Comparison of ENCODE assay signal across 1 cellular context in genomic region chr1:58089898-58090535, GRCh38.
TF ChIP-seq lines count a peak whose summit lies in the region.

No MANE protein-coding gene starts in this region.

TF ChIP-seq in GM23338, 12 proteins besides CTCF, POLR2A, EP300 and RAD21 (continued from another document):
- TF ChIP-seq, protein P1, sequence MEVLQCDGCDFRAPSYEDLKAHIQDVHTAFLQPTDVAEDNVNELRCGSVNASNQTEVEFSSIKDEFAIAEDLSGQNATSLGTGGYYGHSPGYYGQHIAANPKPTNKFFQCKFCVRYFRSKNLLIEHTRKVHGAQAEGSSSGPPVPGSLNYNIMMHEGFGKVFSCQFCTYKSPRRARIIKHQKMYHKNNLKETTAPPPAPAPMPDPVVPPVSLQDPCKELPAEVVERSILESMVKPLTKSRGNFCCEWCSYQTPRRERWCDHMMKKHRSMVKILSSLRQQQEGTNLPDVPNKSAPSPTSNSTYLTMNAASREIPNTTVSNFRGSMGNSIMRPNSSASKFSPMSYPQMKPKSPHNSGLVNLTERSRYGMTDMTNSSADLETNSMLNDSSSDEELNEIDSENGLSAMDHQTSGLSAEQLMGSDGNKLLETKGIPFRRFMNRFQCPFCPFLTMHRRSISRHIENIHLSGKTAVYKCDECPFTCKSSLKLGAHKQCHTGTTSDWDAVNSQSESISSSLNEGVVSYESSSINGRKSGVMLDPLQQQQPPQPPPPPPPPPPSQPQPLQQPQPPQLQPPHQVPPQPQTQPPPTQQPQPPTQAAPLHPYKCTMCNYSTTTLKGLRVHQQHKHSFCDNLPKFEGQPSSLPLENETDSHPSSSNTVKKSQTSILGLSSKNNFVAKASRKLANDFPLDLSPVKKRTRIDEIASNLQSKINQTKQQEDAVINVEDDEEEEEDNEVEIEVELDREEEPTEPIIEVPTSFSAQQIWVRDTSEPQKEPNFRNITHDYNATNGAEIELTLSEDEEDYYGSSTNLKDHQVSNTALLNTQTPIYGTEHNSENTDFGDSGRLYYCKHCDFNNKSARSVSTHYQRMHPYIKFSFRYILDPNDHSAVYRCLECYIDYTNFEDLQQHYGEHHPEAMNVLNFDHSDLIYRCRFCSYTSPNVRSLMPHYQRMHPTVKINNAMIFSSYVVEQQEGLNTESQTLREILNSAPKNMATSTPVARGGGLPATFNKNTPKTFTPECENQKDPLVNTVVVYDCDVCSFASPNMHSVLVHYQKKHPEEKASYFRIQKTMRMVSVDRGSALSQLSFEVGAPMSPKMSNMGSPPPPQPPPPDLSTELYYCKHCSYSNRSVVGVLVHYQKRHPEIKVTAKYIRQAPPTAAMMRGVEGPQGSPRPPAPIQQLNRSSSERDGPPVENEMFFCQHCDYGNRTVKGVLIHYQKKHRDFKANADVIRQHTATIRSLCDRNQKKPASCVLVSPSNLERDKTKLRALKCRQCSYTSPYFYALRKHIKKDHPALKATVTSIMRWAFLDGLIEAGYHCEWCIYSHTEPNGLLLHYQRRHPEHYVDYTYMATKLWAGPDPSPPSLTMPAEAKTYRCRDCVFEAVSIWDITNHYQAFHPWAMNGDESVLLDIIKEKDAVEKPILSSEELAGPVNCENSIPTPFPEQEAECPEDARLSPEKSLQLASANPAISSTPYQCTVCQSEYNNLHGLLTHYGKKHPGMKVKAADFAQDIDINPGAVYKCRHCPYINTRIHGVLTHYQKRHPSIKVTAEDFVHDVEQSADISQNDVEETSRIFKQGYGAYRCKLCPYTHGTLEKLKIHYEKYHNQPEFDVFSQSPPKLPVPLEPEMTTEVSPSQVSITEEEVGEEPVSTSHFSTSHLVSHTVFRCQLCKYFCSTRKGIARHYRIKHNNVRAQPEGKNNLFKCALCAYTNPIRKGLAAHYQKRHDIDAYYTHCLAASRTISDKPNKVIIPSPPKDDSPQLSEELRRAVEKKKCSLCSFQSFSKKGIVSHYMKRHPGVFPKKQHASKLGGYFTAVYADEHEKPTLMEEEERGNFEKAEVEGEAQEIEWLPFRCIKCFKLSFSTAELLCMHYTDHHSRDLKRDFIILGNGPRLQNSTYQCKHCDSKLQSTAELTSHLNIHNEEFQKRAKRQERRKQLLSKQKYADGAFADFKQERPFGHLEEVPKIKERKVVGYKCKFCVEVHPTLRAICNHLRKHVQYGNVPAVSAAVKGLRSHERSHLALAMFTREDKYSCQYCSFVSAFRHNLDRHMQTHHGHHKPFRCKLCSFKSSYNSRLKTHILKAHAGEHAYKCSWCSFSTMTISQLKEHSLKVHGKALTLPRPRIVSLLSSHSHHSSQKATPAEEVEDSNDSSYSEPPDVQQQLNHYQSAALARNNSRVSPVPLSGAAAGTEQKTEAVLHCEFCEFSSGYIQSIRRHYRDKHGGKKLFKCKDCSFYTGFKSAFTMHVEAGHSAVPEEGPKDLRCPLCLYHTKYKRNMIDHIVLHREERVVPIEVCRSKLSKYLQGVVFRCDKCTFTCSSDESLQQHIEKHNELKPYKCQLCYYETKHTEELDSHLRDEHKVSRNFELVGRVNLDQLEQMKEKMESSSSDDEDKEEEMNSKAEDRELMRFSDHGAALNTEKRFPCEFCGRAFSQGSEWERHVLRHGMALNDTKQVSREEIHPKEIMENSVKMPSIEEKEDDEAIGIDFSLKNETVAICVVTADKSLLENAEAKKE (CRISPR knock-in tag; IDR thresholded peaks at IDR 0.05) = no peak
- no peak for TF ChIP-seq ZNF331 (CRISPR knock-in tag; IDR thresholded peaks at IDR 0.05; ENCODE audit: low read depth)
- TF ChIP-seq EZH2 (IDR thresholded peaks at IDR 0.05; ENCODE audit: low read depth, unreplicated experiment) = no peak
- no peak for TF ChIP-seq ZNF114 (CRISPR knock-in tag; IDR thresholded peaks at IDR 0.05)
- TF ChIP-seq CREB1 (CRISPR knock-in tag; IDR thresholded peaks at IDR 0.05; ENCODE audit: low read depth) = no peak
- TF ChIP-seq, protein P2, sequence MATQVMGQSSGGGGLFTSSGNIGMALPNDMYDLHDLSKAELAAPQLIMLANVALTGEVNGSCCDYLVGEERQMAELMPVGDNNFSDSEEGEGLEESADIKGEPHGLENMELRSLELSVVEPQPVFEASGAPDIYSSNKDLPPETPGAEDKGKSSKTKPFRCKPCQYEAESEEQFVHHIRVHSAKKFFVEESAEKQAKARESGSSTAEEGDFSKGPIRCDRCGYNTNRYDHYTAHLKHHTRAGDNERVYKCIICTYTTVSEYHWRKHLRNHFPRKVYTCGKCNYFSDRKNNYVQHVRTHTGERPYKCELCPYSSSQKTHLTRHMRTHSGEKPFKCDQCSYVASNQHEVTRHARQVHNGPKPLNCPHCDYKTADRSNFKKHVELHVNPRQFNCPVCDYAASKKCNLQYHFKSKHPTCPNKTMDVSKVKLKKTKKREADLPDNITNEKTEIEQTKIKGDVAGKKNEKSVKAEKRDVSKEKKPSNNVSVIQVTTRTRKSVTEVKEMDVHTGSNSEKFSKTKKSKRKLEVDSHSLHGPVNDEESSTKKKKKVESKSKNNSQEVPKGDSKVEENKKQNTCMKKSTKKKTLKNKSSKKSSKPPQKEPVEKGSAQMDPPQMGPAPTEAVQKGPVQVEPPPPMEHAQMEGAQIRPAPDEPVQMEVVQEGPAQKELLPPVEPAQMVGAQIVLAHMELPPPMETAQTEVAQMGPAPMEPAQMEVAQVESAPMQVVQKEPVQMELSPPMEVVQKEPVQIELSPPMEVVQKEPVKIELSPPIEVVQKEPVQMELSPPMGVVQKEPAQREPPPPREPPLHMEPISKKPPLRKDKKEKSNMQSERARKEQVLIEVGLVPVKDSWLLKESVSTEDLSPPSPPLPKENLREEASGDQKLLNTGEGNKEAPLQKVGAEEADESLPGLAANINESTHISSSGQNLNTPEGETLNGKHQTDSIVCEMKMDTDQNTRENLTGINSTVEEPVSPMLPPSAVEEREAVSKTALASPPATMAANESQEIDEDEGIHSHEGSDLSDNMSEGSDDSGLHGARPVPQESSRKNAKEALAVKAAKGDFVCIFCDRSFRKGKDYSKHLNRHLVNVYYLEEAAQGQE (IDR thresholded peaks at IDR 0.05; ENCODE audit: unreplicated experiment) = no peak
- no peak for TF ChIP-seq NANOG (IDR thresholded peaks at IDR 0.05; ENCODE audit: borderline replicate concordance)
- no peak for TF ChIP-seq ETS1 (IDR thresholded peaks at IDR 0.05)
- TF ChIP-seq POLR2AphosphoS5 (IDR thresholded peaks at IDR 0.05; ENCODE audit: low read depth) = no peak
- no peak for TF ChIP-seq STAT1 (IDR thresholded peaks at IDR 0.05; ENCODE audit: unreplicated experiment)
- no peak for TF ChIP-seq EZH2phosphoT487 (IDR thresholded peaks at IDR 0.05; ENCODE audit: unreplicated experiment)
